In the genomic region with DNA sequence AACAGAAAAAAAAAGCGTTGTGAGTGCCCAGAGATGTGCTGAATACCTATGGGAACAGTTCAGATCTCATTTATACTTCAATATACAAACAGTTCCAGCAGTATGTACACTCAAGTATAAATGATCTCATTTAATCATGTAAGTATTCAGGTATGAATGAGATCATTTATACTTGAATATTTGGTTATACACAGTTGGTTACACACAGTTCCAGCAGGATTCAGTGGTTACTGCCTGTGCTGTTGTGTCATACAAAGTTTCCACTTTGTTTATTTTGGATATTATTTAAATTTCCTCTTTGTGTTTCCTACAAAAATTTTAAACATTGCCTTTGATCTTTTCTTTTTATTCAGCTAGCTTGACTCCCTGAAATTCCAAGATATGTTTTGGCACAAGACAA, we compare ENCODE assay signal across 20 cellular contexts.
A peak's percentile ranks its signal among the peaks of the same experiment; 100 is the strongest.
DNase-seq lines count a peak whose midpoint lies in the region; TF ChIP-seq lines count a peak whose summit lies in the region.
"Had no signal": no experiment of that assay in that cellular context is flagged by ENCODE, and none has a peak within 500 bp of the region (broad histone marks: within the 10 kb centered on the region; RNA-seq: fewer than 3 reads in every experiment).

No MANE protein-coding gene starts in this region.

- H3K9me3 ChIP-seq in mesenchymal stem cell (ENCODE audit: control insufficient read depth, low read length) (no peaks in the 10 kb centered on the region), esophagus muscularis mucosa (no peaks in the 10 kb centered on the region)
- H3K9me3 ChIP-seq: SK-N-SH, thyroid gland had no signal

- H3K36me3 ChIP-seq in mesenchymal stem cell (ENCODE audit: control insufficient read depth in 1 of 2, insufficient read depth in 2 of 2, low read depth in 1 of 2, low read length in 2 of 2) (no peaks in the 10 kb centered on the region), esophagus muscularis mucosa (no peaks in the 10 kb centered on the region)
- H3K36me3 ChIP-seq: esophagus squamous epithelium, thyroid gland had no signal

- no peak for TF ChIP-seq POLR2A in esophagus muscularis mucosa (IDR thresholded peaks at IDR 0.05; ENCODE audit: low read depth)

- no peak overlapping the region for H2AFZ ChIP-seq in mesenchymal stem cell (ENCODE audit: low read depth, low read length)

- no peak overlapping the region for H2BK12ac ChIP-seq in mesenchymal stem cell (ENCODE audit: low read length in 2 of 2)

- intact Hi-C loops in esophagus muscularis mucosa (cut with DNase I), result no loop called here

- no peak overlapping the region for H3K14ac ChIP-seq in mesenchymal stem cell (ENCODE audit: low read length in 2 of 2)

- H2BK120ac ChIP-seq in mesenchymal stem cell (ENCODE audit: low read depth, low read length), result no peak overlapping the region

- no peak overlapping the region for H2AK5ac ChIP-seq in mesenchymal stem cell (ENCODE audit: low read length, severe bottlenecking)

- H4K91ac ChIP-seq in mesenchymal stem cell (ENCODE audit: low read length), result no peak overlapping the region

- H3K79me1 ChIP-seq in mesenchymal stem cell (replicated peaks; ENCODE audit: low read length, poor library complexity, severe bottlenecking), result no peaks in the 10 kb centered on the region

- no peak overlapping the region for H3K18ac ChIP-seq in mesenchymal stem cell (ENCODE audit: low read depth in 1 of 2, low read length in 2 of 2)

- TF ChIP-seq EP300 in esophagus muscularis mucosa (IDR thresholded peaks at IDR 0.05), result no peak

- H2BK5ac ChIP-seq in mesenchymal stem cell (ENCODE audit: low read depth, low read length, poor library complexity, severe bottlenecking), result no peak overlapping the region

- H3K27me3 ChIP-seq in mesenchymal stem cell (ENCODE audit: control insufficient read depth in 1 of 2, insufficient read depth in 1 of 2, low read length in 2 of 2) (no peaks in the 10 kb centered on the region), esophagus muscularis mucosa (no peaks in the 10 kb centered on the region)
- H3K27me3 ChIP-seq: esophagus squamous epithelium, thyroid gland had no signal

- H3K23ac ChIP-seq in mesenchymal stem cell (ENCODE audit: low read length in 2 of 2), result no peak overlapping the region

- H4K8ac ChIP-seq in mesenchymal stem cell (ENCODE audit: low read length), result no peak overlapping the region

- H3K4ac ChIP-seq in mesenchymal stem cell (ENCODE audit: low read depth in 1 of 2, low read length in 2 of 2), result no peak overlapping the region

- WGBS in mesenchymal stem cell, result no CpG with 5 or more reads among the region's 1 CpG
- 70% methylated on average over 1 of the region's 1 CpG for WGBS in esophagus muscularis mucosa

- no peak overlapping the region for H3K4me3 ChIP-seq in AG10803 (ENCODE audit: low read length)
- H3K4me3 ChIP-seq in choroid plexus epithelial cell (ENCODE audit: low read depth, low read length), result no peak overlapping the region
- H3K4me3 ChIP-seq in mesenchymal stem cell (ENCODE audit: insufficient read depth in 1 of 2, low read depth in 1 of 2, low read length in 2 of 2), result no peak overlapping the region
- H3K4me3 ChIP-seq in esophagus muscularis mucosa, result no peak overlapping the region
- H3K4me3 ChIP-seq: esophagus squamous epithelium, thyroid gland had no signal

- peak; percentile 22 for DNase-seq in AG10803 (ENCODE audit: low read depth)
- peak; percentile 72 for DNase-seq in NCI-H226
- DNase-seq in choroid plexus epithelial cell (ENCODE audit: low read depth), result peak; percentile 75
- DNase-seq in mesenchymal stem cell, result no peak
- no peak for DNase-seq in GDM1 (lab: John Stamatoyannopoulos, UW)
- no peak for DNase-seq in esophagus muscularis mucosa (ENCODE audit: extremely low spot score)
- DNase-seq in stimulated activated CD4-positive, alpha-beta T cell treated with anti-CD3 and anti-CD28 coated beads, Interleukin-1b, Interleukin-23, amount 100 ng/mL, for 48 hours, result no peak
- DNase-seq in DMS79 treated with DMSO at 0.1 percent for 48 hours (lab: John Stamatoyannopoulos, UW), result no peak
- DNase-seq: activated CD4-positive, alpha-beta T cell treated with anti-CD3 and anti-CD28 coated beads, Interleukin-2, amount 50 U/mL, for 4 hours; activated naive CD8-positive, alpha-beta T cell treated with anti-CD3 and anti-CD28 coated beads, Interleukin-2, amount 50 U/mL, for 24 hours; activated T-cell treated with anti-CD3 and anti-CD28 coated beads, Interleukin-2, amount 50 U/mL, for 4 hours; AML-193; cortex of kidney; esophagus squamous epithelium; NCI-H1092 treated with DMSO at 0.1 percent for 48 hours; NCI-H2171; retina; SK-N-SH; stimulated activated CD4-positive, alpha-beta T cell treated with anti-CD3 and anti-CD28 coated beads, Interleukin-2, amount 100 ng/mL, for 48 hours; thyroid gland had no signal

- no peaks in the 10 kb centered on the region for H3K4me1 ChIP-seq in mesenchymal stem cell (ENCODE audit: control insufficient read depth, insufficient read depth, low read depth, low read length)
- H3K4me1 ChIP-seq in esophagus muscularis mucosa, result peaks cover 0 to 10% (median 9%) of the 10 kb centered on the region in 4 donors
- H3K4me1 ChIP-seq: esophagus squamous epithelium had no signal

- peak overlapping the region; percentile 31 for H3K27ac ChIP-seq in mesenchymal stem cell (ENCODE audit: low read length, poor library complexity, severe bottlenecking)
- no peak overlapping the region for H3K27ac ChIP-seq in esophagus muscularis mucosa (replicated peaks in 1 of 4)
- H3K27ac ChIP-seq: esophagus squamous epithelium, thyroid gland had no signal

- TF ChIP-seq CTCF in AG10803 (conservative IDR thresholded peaks at IDR 0.05; ENCODE audit: low read length), result no peak
- TF ChIP-seq CTCF in choroid plexus epithelial cell (conservative IDR thresholded peaks at IDR 0.05; ENCODE audit: low read depth, low read length), result no peak
- no peak for TF ChIP-seq CTCF in esophagus muscularis mucosa (IDR thresholded peaks at IDR 0.05)

- H3K4me2 ChIP-seq in mesenchymal stem cell (ENCODE audit: low read length, poor library complexity, severe bottlenecking), result no peak overlapping the region
- H3K4me2 ChIP-seq: SK-N-SH had no signal

- peak overlapping the region; percentile 69 for H3K9ac ChIP-seq in mesenchymal stem cell (ENCODE audit: low read length)
- H3K9ac ChIP-seq: SK-N-SH had no signal

- H2BK15ac ChIP-seq in mesenchymal stem cell (ENCODE audit: low read depth, poor library complexity, severe bottlenecking), result no peak overlapping the region

Comparison
In these comparisons a context has a peak if more than half of its experiments do, and no peak if none do; other contexts are left out.
1. DNase-seq: peak in AG10803 (single experiment), NCI-H226 (single experiment) and choroid plexus epithelial cell (single experiment); none in mesenchymal stem cell (single experiment), GDM1 (single experiment), esophagus muscularis mucosa (single experiment), stimulated activated CD4-positive, alpha-beta T cell treated with anti-CD3 and anti-CD28 coated beads, Interleukin-1b, Interleukin-23, amount 100 ng/mL, for 48 hours (single experiment) and DMS79 treated with DMSO at 0.1 percent for 48 hours (single experiment).